Comparison of ENCODE assay signal across 1 cellular context in the genomic region with DNA sequence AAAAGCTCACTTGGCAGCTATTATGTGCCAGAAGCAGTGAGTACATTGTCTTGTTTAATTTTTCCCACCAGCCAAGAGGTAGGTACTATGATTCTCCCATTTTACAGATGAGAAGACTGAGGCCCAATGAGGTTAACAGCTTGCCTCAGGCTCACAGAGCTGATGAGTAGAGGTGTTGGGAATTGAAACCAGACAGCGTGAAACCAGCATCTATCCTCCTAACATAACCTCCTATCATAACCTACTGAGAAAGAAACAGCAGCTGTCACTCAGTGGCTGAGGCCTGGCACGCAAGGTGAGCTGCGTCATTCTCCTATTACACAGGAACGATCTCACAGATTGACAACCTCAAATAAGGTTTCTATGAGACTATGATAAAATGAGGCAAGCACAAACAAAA.
A peak's percentile ranks its signal among the peaks of the same experiment; 100 is the strongest.
TF ChIP-seq lines count a peak whose summit lies in the region.

No MANE protein-coding gene starts in this region.

TF ChIP-seq in GM12878, 131 proteins besides CTCF, POLR2A, EP300 and RAD21 (continued from another document and continues in another):
- TF ChIP-seq, protein P1, sequence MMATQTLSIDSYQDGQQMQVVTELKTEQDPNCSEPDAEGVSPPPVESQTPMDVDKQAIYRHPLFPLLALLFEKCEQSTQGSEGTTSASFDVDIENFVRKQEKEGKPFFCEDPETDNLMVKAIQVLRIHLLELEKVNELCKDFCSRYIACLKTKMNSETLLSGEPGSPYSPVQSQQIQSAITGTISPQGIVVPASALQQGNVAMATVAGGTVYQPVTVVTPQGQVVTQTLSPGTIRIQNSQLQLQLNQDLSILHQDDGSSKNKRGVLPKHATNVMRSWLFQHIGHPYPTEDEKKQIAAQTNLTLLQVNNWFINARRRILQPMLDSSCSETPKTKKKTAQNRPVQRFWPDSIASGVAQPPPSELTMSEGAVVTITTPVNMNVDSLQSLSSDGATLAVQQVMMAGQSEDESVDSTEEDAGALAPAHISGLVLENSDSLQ (IDR thresholded peaks at IDR 0.05): peak; percentile 90
- no peak for TF ChIP-seq ZNF622 (IDR thresholded peaks at IDR 0.05)
- TF ChIP-seq SPI1 (IDR thresholded peaks at IDR 0.05; ENCODE audit: borderline replicate concordance, insufficient read depth, low read depth, low read length): no peak
- TF ChIP-seq, protein P2, sequence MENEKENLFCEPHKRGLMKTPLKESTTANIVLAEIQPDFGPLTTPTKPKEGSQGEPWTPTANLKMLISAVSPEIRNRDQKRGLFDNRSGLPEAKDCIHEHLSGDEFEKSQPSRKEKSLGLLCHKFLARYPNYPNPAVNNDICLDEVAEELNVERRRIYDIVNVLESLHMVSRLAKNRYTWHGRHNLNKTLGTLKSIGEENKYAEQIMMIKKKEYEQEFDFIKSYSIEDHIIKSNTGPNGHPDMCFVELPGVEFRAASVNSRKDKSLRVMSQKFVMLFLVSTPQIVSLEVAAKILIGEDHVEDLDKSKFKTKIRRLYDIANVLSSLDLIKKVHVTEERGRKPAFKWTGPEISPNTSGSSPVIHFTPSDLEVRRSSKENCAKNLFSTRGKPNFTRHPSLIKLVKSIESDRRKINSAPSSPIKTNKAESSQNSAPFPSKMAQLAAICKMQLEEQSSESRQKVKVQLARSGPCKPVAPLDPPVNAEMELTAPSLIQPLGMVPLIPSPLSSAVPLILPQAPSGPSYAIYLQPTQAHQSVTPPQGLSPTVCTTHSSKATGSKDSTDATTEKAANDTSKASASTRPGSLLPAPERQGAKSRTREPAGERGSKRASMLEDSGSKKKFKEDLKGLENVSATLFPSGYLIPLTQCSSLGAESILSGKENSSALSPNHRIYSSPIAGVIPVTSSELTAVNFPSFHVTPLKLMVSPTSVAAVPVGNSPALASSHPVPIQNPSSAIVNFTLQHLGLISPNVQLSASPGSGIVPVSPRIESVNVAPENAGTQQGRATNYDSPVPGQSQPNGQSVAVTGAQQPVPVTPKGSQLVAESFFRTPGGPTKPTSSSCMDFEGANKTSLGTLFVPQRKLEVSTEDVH (IDR thresholded peaks at IDR 0.05; ENCODE audit: low read depth, partially characterized antibody): no peak
- TF ChIP-seq, protein P3, sequence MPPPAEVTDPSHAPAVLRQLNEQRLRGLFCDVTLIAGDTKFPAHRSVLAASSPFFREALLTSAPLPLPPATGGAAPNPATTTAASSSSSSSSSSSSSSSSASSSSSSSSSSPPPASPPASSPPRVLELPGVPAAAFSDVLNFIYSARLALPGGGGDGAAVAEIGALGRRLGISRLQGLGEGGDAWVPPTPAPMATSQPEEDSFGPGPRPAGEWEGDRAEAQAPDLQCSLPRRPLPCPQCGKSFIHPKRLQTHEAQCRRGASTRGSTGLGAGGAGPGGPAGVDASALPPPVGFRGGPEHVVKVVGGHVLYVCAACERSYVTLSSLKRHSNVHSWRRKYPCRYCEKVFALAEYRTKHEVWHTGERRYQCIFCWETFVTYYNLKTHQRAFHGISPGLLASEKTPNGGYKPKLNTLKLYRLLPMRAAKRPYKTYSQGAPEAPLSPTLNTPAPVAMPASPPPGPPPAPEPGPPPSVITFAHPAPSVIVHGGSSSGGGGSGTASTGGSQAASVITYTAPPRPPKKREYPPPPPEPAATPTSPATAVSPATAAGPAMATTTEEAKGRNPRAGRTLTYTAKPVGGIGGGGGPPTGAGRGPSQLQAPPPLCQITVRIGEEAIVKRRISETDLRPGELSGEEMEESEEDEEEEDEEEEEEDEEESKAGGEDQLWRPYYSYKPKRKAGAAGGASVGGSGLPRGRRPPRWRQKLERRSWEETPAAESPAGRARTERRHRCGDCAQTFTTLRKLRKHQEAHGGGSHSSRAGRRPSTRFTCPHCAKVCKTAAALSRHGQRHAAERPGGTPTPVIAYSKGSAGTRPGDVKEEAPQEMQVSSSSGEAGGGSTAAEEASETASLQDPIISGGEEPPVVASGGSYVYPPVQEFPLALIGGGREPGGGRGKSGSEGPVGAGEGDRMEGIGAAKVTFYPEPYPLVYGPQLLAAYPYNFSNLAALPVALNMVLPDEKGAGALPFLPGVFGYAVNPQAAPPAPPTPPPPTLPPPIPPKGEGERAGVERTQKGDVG (CRISPR knock-in tag; IDR thresholded peaks at IDR 0.05): no peak
- TF ChIP-seq, protein P4, sequence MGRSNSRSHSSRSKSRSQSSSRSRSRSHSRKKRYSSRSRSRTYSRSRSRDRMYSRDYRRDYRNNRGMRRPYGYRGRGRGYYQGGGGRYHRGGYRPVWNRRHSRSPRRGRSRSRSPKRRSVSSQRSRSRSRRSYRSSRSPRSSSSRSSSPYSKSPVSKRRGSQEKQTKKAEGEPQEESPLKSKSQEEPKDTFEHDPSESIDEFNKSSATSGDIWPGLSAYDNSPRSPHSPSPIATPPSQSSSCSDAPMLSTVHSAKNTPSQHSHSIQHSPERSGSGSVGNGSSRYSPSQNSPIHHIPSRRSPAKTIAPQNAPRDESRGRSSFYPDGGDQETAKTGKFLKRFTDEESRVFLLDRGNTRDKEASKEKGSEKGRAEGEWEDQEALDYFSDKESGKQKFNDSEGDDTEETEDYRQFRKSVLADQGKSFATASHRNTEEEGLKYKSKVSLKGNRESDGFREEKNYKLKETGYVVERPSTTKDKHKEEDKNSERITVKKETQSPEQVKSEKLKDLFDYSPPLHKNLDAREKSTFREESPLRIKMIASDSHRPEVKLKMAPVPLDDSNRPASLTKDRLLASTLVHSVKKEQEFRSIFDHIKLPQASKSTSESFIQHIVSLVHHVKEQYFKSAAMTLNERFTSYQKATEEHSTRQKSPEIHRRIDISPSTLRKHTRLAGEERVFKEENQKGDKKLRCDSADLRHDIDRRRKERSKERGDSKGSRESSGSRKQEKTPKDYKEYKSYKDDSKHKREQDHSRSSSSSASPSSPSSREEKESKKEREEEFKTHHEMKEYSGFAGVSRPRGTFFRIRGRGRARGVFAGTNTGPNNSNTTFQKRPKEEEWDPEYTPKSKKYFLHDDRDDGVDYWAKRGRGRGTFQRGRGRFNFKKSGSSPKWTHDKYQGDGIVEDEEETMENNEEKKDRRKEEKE (IDR thresholded peaks at IDR 0.05): no peak
- TF ChIP-seq, protein P5, sequence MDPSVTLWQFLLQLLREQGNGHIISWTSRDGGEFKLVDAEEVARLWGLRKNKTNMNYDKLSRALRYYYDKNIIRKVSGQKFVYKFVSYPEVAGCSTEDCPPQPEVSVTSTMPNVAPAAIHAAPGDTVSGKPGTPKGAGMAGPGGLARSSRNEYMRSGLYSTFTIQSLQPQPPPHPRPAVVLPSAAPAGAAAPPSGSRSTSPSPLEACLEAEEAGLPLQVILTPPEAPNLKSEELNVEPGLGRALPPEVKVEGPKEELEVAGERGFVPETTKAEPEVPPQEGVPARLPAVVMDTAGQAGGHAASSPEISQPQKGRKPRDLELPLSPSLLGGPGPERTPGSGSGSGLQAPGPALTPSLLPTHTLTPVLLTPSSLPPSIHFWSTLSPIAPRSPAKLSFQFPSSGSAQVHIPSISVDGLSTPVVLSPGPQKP (IDR thresholded peaks at IDR 0.05; ENCODE audit: low read depth, low read length): no peak
- 0 out of 2 replicates have a peak, but pooled peaks have one; percentile 17 for TF ChIP-seq NR2F1 (conservative IDR thresholded peaks at IDR 0.05)
- TF ChIP-seq TBL1XR1 (IDR thresholded peaks at IDR 0.05; ENCODE audit: low read depth, low read length): no peak
- peak; percentile 89 for TF ChIP-seq SMARCA5 (IDR thresholded peaks at IDR 0.05)
- no peak for TF ChIP-seq ASH2L (IDR thresholded peaks at IDR 0.05; ENCODE audit: borderline replicate concordance, low read depth)
- TF ChIP-seq, protein P6, sequence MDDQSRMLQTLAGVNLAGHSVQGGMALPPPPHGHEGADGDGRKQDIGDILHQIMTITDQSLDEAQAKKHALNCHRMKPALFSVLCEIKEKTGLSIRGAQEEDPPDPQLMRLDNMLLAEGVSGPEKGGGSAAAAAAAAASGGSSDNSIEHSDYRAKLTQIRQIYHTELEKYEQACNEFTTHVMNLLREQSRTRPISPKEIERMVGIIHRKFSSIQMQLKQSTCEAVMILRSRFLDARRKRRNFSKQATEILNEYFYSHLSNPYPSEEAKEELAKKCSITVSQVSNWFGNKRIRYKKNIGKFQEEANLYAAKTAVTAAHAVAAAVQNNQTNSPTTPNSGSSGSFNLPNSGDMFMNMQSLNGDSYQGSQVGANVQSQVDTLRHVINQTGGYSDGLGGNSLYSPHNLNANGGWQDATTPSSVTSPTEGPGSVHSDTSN (IDR thresholded peaks at IDR 0.05; ENCODE audit: insufficient replicate concordance, low read depth, low read length): peak; percentile 60
- no peak for TF ChIP-seq FOS (IDR thresholded peaks at IDR 0.05; ENCODE audit: borderline replicate concordance, extremely low read depth, insufficient read length)
- TF ChIP-seq NR2C2 (IDR thresholded peaks at IDR 0.05; ENCODE audit: borderline replicate concordance, control insufficient read depth, insufficient read length, low read depth): no peak
- TF ChIP-seq LARP7 (IDR thresholded peaks at IDR 0.05): no peak
- TF ChIP-seq, protein P7, sequence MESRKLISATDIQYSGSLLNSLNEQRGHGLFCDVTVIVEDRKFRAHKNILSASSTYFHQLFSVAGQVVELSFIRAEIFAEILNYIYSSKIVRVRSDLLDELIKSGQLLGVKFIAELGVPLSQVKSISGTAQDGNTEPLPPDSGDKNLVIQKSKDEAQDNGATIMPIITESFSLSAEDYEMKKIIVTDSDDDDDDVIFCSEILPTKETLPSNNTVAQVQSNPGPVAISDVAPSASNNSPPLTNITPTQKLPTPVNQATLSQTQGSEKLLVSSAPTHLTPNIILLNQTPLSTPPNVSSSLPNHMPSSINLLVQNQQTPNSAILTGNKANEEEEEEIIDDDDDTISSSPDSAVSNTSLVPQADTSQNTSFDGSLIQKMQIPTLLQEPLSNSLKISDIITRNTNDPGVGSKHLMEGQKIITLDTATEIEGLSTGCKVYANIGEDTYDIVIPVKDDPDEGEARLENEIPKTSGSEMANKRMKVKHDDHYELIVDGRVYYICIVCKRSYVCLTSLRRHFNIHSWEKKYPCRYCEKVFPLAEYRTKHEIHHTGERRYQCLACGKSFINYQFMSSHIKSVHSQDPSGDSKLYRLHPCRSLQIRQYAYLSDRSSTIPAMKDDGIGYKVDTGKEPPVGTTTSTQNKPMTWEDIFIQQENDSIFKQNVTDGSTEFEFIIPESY (IDR thresholded peaks at IDR 0.05): no peak
- no peak for TF ChIP-seq TCF12 (IDR thresholded peaks at IDR 0.05; ENCODE audit: low read depth, low read length)
- no peak for TF ChIP-seq BHLHE40 (IDR thresholded peaks at IDR 0.05; ENCODE audit: borderline replicate concordance in 1 of 2, low read depth in 2 of 2, low read length in 1 of 2)
- no peak for TF ChIP-seq SREBF1 (IDR thresholded peaks at IDR 0.05; ENCODE audit: low read length)
- TF ChIP-seq, protein P8, sequence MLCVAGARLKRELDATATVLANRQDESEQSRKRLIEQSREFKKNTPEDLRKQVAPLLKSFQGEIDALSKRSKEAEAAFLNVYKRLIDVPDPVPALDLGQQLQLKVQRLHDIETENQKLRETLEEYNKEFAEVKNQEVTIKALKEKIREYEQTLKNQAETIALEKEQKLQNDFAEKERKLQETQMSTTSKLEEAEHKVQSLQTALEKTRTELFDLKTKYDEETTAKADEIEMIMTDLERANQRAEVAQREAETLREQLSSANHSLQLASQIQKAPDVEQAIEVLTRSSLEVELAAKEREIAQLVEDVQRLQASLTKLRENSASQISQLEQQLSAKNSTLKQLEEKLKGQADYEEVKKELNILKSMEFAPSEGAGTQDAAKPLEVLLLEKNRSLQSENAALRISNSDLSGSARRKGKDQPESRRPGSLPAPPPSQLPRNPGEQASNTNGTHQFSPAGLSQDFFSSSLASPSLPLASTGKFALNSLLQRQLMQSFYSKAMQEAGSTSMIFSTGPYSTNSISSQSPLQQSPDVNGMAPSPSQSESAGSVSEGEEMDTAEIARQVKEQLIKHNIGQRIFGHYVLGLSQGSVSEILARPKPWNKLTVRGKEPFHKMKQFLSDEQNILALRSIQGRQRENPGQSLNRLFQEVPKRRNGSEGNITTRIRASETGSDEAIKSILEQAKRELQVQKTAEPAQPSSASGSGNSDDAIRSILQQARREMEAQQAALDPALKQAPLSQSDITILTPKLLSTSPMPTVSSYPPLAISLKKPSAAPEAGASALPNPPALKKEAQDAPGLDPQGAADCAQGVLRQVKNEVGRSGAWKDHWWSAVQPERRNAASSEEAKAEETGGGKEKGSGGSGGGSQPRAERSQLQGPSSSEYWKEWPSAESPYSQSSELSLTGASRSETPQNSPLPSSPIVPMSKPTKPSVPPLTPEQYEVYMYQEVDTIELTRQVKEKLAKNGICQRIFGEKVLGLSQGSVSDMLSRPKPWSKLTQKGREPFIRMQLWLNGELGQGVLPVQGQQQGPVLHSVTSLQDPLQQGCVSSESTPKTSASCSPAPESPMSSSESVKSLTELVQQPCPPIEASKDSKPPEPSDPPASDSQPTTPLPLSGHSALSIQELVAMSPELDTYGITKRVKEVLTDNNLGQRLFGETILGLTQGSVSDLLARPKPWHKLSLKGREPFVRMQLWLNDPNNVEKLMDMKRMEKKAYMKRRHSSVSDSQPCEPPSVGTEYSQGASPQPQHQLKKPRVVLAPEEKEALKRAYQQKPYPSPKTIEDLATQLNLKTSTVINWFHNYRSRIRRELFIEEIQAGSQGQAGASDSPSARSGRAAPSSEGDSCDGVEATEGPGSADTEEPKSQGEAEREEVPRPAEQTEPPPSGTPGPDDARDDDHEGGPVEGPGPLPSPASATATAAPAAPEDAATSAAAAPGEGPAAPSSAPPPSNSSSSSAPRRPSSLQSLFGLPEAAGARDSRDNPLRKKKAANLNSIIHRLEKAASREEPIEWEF (IDR thresholded peaks at IDR 0.05; ENCODE audit: insufficient replicate concordance, low read depth, low read length): no peak
- no peak for TF ChIP-seq MYB (IDR thresholded peaks at IDR 0.05; ENCODE audit: borderline replicate concordance, low read depth, low read length)
- TF ChIP-seq BCL11A (IDR thresholded peaks at IDR 0.05; ENCODE audit: low read depth, low read length): no peak
- TF ChIP-seq DPF2 (IDR thresholded peaks at IDR 0.05): 0 out of 2 replicates have a peak, but pooled peaks have one; percentile 21
- TF ChIP-seq ETV6 (conservative IDR thresholded peaks at IDR 0.05 in 1 of 2, IDR thresholded peaks at IDR 0.05 in 1 of 2; ENCODE audit: borderline replicate concordance in 1 of 2, low read depth in 1 of 2): peak in 1 of 2 experiments; percentile 61; a peak in 2 of 4 replicates
- no peak for TF ChIP-seq PAX5 (IDR thresholded peaks at IDR 0.05; ENCODE audit: borderline replicate concordance, low read depth, low read length)
- peak; percentile 76 for TF ChIP-seq RUNX3 (IDR thresholded peaks at IDR 0.05; ENCODE audit: low read length)
- no peak for TF ChIP-seq BMI1 (IDR thresholded peaks at IDR 0.05; ENCODE audit: borderline replicate concordance)
- no peak for TF ChIP-seq HCFC1 (IDR thresholded peaks at IDR 0.05; ENCODE audit: low read length)
- TF ChIP-seq, protein P9, sequence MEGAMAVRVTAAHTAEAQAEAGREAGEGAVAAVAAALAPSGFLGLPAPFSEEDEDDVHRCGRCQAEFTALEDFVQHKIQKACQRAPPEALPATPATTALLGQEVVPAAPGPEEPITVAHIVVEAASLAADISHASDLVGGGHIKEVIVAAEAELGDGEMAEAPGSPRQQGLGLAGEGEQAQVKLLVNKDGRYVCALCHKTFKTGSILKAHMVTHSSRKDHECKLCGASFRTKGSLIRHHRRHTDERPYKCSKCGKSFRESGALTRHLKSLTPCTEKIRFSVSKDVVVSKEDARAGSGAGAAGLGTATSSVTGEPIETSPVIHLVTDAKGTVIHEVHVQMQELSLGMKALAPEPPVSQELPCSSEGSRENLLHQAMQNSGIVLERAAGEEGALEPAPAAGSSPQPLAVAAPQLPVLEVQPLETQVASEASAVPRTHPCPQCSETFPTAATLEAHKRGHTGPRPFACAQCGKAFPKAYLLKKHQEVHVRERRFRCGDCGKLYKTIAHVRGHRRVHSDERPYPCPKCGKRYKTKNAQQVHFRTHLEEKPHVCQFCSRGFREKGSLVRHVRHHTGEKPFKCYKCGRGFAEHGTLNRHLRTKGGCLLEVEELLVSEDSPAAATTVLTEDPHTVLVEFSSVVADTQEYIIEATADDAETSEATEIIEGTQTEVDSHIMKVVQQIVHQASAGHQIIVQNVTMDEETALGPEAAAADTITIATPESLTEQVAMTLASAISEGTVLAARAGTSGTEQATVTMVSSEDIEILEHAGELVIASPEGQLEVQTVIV (IDR thresholded peaks at IDR 0.05; ENCODE audit: borderline replicate concordance, partially characterized antibody): no peak
- TF ChIP-seq ZNF24 (IDR thresholded peaks at IDR 0.05): no peak
- no peak for TF ChIP-seq SIN3A (IDR thresholded peaks at IDR 0.05; ENCODE audit: low read depth, low read length)
